Comparison of ENCODE assay signal across 14 cellular contexts in the genomic region with DNA sequence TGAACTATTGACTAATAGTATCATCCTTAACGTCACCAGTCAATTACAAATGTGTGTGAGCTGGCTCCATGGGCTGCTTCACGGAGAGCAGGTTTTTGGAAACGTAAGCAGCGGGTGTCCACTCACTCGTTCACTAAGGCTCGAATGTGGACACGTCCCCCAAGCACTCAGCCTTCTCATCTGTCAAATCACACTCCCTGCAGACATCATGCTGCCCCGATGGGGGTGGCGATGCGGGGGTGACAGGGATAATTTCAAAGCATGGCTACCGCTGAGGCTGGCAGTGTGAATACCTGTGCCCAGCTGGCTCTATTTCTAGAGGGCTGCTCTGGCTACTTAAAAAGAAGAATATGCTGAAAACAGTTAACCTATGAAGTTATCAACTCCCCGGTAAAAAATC.
DNase-seq lines count a peak whose midpoint lies in the region; ATAC-seq and TF ChIP-seq lines count a peak whose summit lies in the region.
"Had no signal": no experiment of that assay in that cellular context is flagged by ENCODE, and none has a peak within 500 bp of the region (broad histone marks: within the 10 kb centered on the region; RNA-seq: fewer than 3 reads in every experiment).

No MANE protein-coding gene starts in this region.

- H3K4me3 ChIP-seq in Peyer's patch (no peak overlapping the region), coronary artery (peak overlapping the region; percentile 33), muscle layer of duodenum (ENCODE audit: low read depth in 1 of 2, low read length in 2 of 2) (no peak overlapping the region)
- H3K4me3 ChIP-seq: SK-N-MC had no signal

- H3K9me3 Mint-ChIP-seq in activated T-helper 2 cell treated with anti-CD3 and anti-CD28 coated beads, Interferon-gamma antibody, Interleukin-2, Interleukin-4, amounts not matched to agents 10 μg/mL and 5 μg/mL and 100 μg/mL, durations not matched to agents 14 hours and 24 hours and 36 hours, result no peaks in the 10 kb centered on the region

- H3K4me1 ChIP-seq in Peyer's patch (peaks cover 0 to 37% (median 4%) of the 10 kb centered on the region in 4 donors), muscle layer of duodenum (ENCODE audit: control insufficient read depth in 1 of 2, insufficient read depth in 2 of 2, low read length in 2 of 2) (peaks cover 22 to 67% of the 10 kb centered on the region in 2 donors)

- H3K9me3 ChIP-seq in Peyer's patch (no peaks in the 10 kb centered on the region), muscle layer of duodenum (ENCODE audit: control insufficient read depth in 1 of 2, low read length in 2 of 2) (no peaks in the 10 kb centered on the region)

- peaks cover 48% of the 10 kb centered on the region for H3K36me3 Mint-ChIP-seq in activated T-helper 2 cell treated with anti-CD3 and anti-CD28 coated beads, Interferon-gamma antibody, Interleukin-2, Interleukin-4, amounts not matched to agents 10 μg/mL and 5 μg/mL and 100 μg/mL, durations not matched to agents 14 hours and 24 hours and 36 hours (ENCODE audit: low read depth)

- DNase-seq in Peyer's patch, result no peak
- no peak for DNase-seq in coronary artery (ENCODE audit: low spot score)
- no peak for DNase-seq in substantia nigra (lab: John Stamatoyannopoulos, UW)
- no peak for DNase-seq in LoVo (ENCODE audit: low spot score)
- DNase-seq in activated T-helper 2 cell treated with anti-CD3 and anti-CD28 coated beads, Interferon-gamma antibody, Interleukin-2, Interleukin-4, amounts not matched to agents 10 μg/mL and 5 μg/mL and 100 μg/mL, durations not matched to agents 14 hours and 24 hours and 36 hours (ENCODE audit: low spot score), result no peak
- no peak for DNase-seq in GF-D8 (lab: John Stamatoyannopoulos, UW)
- DNase-seq: effector CD8-positive, alpha-beta T cell; GDM1; H7; NCI-H2107; stimulated activated naive CD4-positive, alpha-beta T cell had no signal

- H3K36me3 ChIP-seq in Peyer's patch (peaks cover 0 to 17% (median 0%) of the 10 kb centered on the region in 3 donors), muscle layer of duodenum (ENCODE audit: control insufficient read depth in 1 of 2, insufficient read depth in 2 of 2, low read length in 2 of 2) (peaks cover 0 to 10% of the 10 kb centered on the region in 2 donors)

- intact Hi-C loops in activated T-helper 2 cell treated with anti-CD3 and anti-CD28 coated beads, Interferon-gamma antibody, Interleukin-2, Interleukin-4, amounts not matched to agents 10 μg/mL and 5 μg/mL and 100 μg/mL, durations not matched to agents 14 hours and 24 hours and 36 hours (cut with micrococcal nuclease), result no loop called here

- H3K27me3 Mint-ChIP-seq in activated T-helper 2 cell treated with anti-CD3 and anti-CD28 coated beads, Interferon-gamma antibody, Interleukin-2, Interleukin-4, amounts not matched to agents 10 μg/mL and 5 μg/mL and 100 μg/mL, durations not matched to agents 14 hours and 24 hours and 36 hours (ENCODE audit: low read depth), result no peaks in the 10 kb centered on the region

- no peaks in the 10 kb centered on the region for H3K27me3 ChIP-seq in Peyer's patch
- H3K27me3 ChIP-seq in muscle layer of duodenum (ENCODE audit: low read depth, low read length), result no peaks in the 10 kb centered on the region

- no peak for ATAC-seq in HG03280 (IDR thresholded peaks at IDR 0.05; ENCODE audit: unreplicated experiment)

- no peak for TF ChIP-seq CTCF in Peyer's patch (IDR thresholded peaks at IDR 0.05)
- no peak for TF ChIP-seq CTCF in coronary artery (IDR thresholded peaks at IDR 0.05)

- no peak overlapping the region for H3K27ac Mint-ChIP-seq in activated T-helper 2 cell treated with anti-CD3 and anti-CD28 coated beads, Interferon-gamma antibody, Interleukin-2, Interleukin-4, amounts not matched to agents 10 μg/mL and 5 μg/mL and 100 μg/mL, durations not matched to agents 14 hours and 24 hours and 36 hours

- peaks cover 29% of the 10 kb centered on the region for H3K4me1 Mint-ChIP-seq in activated T-helper 2 cell treated with anti-CD3 and anti-CD28 coated beads, Interferon-gamma antibody, Interleukin-2, Interleukin-4, amounts not matched to agents 10 μg/mL and 5 μg/mL and 100 μg/mL, durations not matched to agents 14 hours and 24 hours and 36 hours (ENCODE audit: low read depth)

- H3K27ac ChIP-seq in Peyer's patch, result peak overlapping the region in 3 of 4 donors; percentile 22 to 71 (median 64)
- peak overlapping the region; percentile 72 to 88 for H3K27ac ChIP-seq in coronary artery
- peak overlapping the region; percentile 40 for H3K27ac ChIP-seq in muscle layer of duodenum (ENCODE audit: low read length)
- H3K27ac ChIP-seq in substantia nigra (ENCODE audit: low read depth, low read length, poor library complexity, severe bottlenecking), result peak overlapping the region; percentile 62
- H3K27ac ChIP-seq: SK-N-MC had no signal

- no peak overlapping the region for H3K4me3 Mint-ChIP-seq in activated T-helper 2 cell treated with anti-CD3 and anti-CD28 coated beads, Interferon-gamma antibody, Interleukin-2, Interleukin-4, amounts not matched to agents 10 μg/mL and 5 μg/mL and 100 μg/mL, durations not matched to agents 14 hours and 24 hours and 36 hours (ENCODE audit: low read depth)

- no peak for TF ChIP-seq POLR2A in Peyer's patch (IDR thresholded peaks at IDR 0.05)
